Comparison of ENCODE assay signal across 24 cellular contexts in the genomic region with DNA sequence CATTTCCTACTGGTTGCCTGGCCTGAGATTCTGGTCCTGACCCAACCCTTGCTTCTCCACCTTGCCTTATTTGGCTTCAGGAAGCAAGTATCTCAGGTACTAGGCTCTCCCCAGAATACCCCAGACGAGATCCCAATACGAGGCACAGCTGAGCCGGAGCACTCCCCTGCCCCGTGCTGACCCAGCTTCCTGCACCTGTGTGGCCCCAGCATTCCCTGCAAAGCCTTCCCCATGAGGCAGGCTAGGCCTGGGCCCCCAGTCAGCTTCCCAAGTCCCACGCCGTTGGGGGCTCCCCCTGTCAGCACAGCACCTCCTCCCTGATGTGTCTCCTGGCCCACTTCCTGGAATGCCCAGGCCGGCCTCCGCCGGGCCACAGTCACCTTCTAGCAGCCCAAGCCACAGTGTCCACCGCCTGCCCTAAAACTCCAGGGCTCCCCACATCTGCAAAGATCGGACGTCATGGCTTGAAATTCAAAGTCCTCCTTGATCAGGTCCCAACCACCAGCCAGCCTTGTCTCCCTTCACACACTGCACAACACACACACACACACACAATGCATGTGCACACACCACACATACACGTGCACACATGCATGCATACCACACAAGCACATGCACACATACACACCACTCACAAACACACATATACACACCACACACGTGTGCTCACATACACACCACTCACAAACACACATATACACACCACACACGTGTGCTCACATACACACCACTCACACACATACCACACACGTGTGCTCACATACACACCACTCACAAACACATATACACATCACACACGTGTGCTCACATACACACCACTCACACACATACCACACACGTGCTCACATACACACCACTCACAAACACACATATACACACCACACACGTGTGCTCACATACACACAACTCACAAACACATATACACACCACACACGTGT.
DNase-seq lines count a peak whose midpoint lies in the region; FAIRE-seq and TF ChIP-seq lines count a peak whose summit lies in the region.
"Had no signal": no experiment of that assay in that cellular context is flagged by ENCODE, and none has a peak within 500 bp of the region (broad histone marks: within the 10 kb centered on the region; RNA-seq: fewer than 3 reads in every experiment).

No MANE protein-coding gene starts in this region.

- H3K36me3 Mint-ChIP-seq in H9 (ENCODE audit: insufficient read depth in 1 of 3, low read depth in 3 of 3) = no peaks in the 10 kb centered on the region
- H3K36me3 Mint-ChIP-seq: CD4-positive, CD25-positive, alpha-beta regulatory T cell had no signal

- peaks cover 16% of the 10 kb centered on the region for H3K27me3 Mint-ChIP-seq in H9 (ENCODE audit: low read depth)

- H2BK120ac ChIP-seq in H9 (ENCODE audit: low read depth, low read length, poor library complexity, severe bottlenecking) (no peak overlapping the region), H1 (replicated peaks; ENCODE audit: low read depth, low read length) (no peak overlapping the region), neuronal stem cell (ENCODE audit: low read depth, low read length) (no peak overlapping the region)

- H3K18ac ChIP-seq in H9 (ENCODE audit: insufficient read length, low read depth, low read length) (peak overlapping the region; percentile 81), H1 (ENCODE audit: extremely low read depth, low read length) (no peak overlapping the region), neuronal stem cell (ENCODE audit: low read length) (peak overlapping the region; percentile 82)

- no peak for DNase-seq in GM12891 (ENCODE audit: insufficient read length, low spot score)
- no peak for DNase-seq in H9
- DNase-seq in H1 (ENCODE audit: low read depth in 1 of 2, low spot score in 2 of 2) = no peak
- DNase-seq in neuronal stem cell (ENCODE audit: low spot score) = no peak
- DNase-seq in ecto neural progenitor cell (ENCODE audit: low spot score) = no peak
- DNase-seq in ACHN = no peak
- DNase-seq in SKM-1 treated with dmso at 0.1 percent for 144 hours (lab: John Stamatoyannopoulos, UW; ENCODE audit: unreplicated experiment) = no peak
- DNase-seq in osteoblast (ENCODE audit: insufficient read length, low spot score, missing footprints) = no peak
- DNase-seq: CD4-positive, CD25-positive, alpha-beta regulatory T cell; EL; GF-D8; HCEC 1CT; IMR-90; NCI-H1105 treated with DMSO at 0.1 percent for 48 hours; NCI-H1694; NCI-H2081; NCI-H2171; NCI-H345; NCI-H524; NCI-H774; NK-92 treated with Interleukin-12 subunit alpha and Interleukin-12 subunit beta, amount 100 ng/mL, for 24 hours; SIG-M5 had no signal

- CTCF ChIA-PET in H1 (lab: Charles Lee; ENCODE audit: partially characterized antibody) = interaction anchor here (1.0 kb wide), 1 partner anchor 98 kb away, joined by 3 read pairs; no protein-coding TSS in a partner anchor

- H3K9me3 ChIP-seq in H9 (ENCODE audit: control insufficient read depth, low read depth, low read length) (no peaks in the 10 kb centered on the region), H1 (ENCODE audit: insufficient read depth in 2 of 2, low read depth in 1 of 2, low read length in 1 of 2) (peaks cover 20 to 45% of the 10 kb centered on the region in 2 experiments; a peak in 3 of 4 replicates), neuronal stem cell (replicated peaks in 1 of 2; ENCODE audit: control insufficient read depth in 2 of 2, insufficient read depth in 1 of 2, low read depth in 1 of 2, low read length in 2 of 2) (peaks cover 0 to 10% of the 10 kb centered on the region in 2 donors), osteoblast (ENCODE audit: low read depth, low read length) (no peaks in the 10 kb centered on the region)

- H4K5ac ChIP-seq in H9 (ENCODE audit: insufficient read length, low read depth, low read length) (peak overlapping the region; percentile 10), H1 (ENCODE audit: insufficient read length, low read depth, low read length) (no peak overlapping the region)

- H4K20me1 ChIP-seq in H9 (ENCODE audit: control insufficient read depth, insufficient read depth, insufficient read length) (no peaks in the 10 kb centered on the region), H1 (replicated peaks in 1 of 2; ENCODE audit: control insufficient read depth in 1 of 2, insufficient read depth in 2 of 2, low read length in 2 of 2) (no peaks in the 10 kb centered on the region), osteoblast (ENCODE audit: insufficient read depth, low read length) (no peaks in the 10 kb centered on the region)

- in situ Hi-C loops in ACHN (cut with HindIII; ENCODE audit: low pct_ligation_motif_present, low pct_unique_long_range_greater_than_20kb, low sequenced_read_pairs) = no loop called here

- H2AFZ ChIP-seq in H9 (ENCODE audit: low read length) (no peak overlapping the region), H1 (ENCODE audit: low read length) (no peak overlapping the region), neuronal stem cell (ENCODE audit: low read length) (no peak overlapping the region), osteoblast (ENCODE audit: low read length) (no peak overlapping the region)

- H2BK15ac ChIP-seq in H9 (ENCODE audit: low read depth, low read length) (no peak overlapping the region), H1 (ENCODE audit: low read length) (no peak overlapping the region; the same call in 1 of the 2 replicates), neuronal stem cell (ENCODE audit: low read length) (no peak overlapping the region)

- no peaks in the 10 kb centered on the region for H3K23me2 ChIP-seq in H9 (ENCODE audit: insufficient read length, low read depth, low read length, poor library complexity, severe bottlenecking)
- peaks cover 7% of the 10 kb centered on the region; the same call in 1 of the 2 replicates for H3K23me2 ChIP-seq in H1 (ENCODE audit: low read depth, low read length)

- H3K4ac ChIP-seq in H9 (ENCODE audit: low read depth, low read length) (no peak overlapping the region), H1 (replicated peaks; ENCODE audit: insufficient read length, low read depth, low read length) (no peak overlapping the region), neuronal stem cell (ENCODE audit: low read length) (no peak overlapping the region)

- H3K9me3 Mint-ChIP-seq in H9 = peaks cover 0 to 15% of the 10 kb centered on the region in 2 experiments; a peak in 1 of 5 replicates
- H3K9me3 Mint-ChIP-seq: CD4-positive, CD25-positive, alpha-beta regulatory T cell had no signal

- H3K27ac ChIP-seq in H9 (ENCODE audit: insufficient read length, low read depth, low read length) (no peak overlapping the region), H1 (ENCODE audit: low read depth, low read length) (no peak overlapping the region), neuronal stem cell (replicated peaks; ENCODE audit: low read length) (no peak overlapping the region), osteoblast (ENCODE audit: low read depth, low read length) (no peak overlapping the region)

- TF ChIP-seq EP300 in H1 (IDR thresholded peaks at IDR 0.05; ENCODE audit: borderline replicate concordance in 1 of 2, low read depth in 2 of 2, low read length in 2 of 2) = no peak

- H3K9ac ChIP-seq in H9 (ENCODE audit: extremely low read depth, insufficient read length, low read length) = no peak overlapping the region
- H3K9ac ChIP-seq in H1 (replicated peaks in 1 of 4; ENCODE audit: extremely low read depth in 1 of 4, low read depth in 3 of 4, low read length in 3 of 4) = no peak overlapping the region; a peak in 1 of 7 replicates
- H3K9ac ChIP-seq in neuronal stem cell (ENCODE audit: low read depth, low read length, poor library complexity) = no peak overlapping the region

- H3K27me3 ChIP-seq in H9 (ENCODE audit: insufficient read depth, low read length) (no peaks in the 10 kb centered on the region), H1 (replicated peaks in 1 of 4; ENCODE audit: control insufficient read depth in 3 of 4, extremely low read depth in 1 of 4, insufficient read depth in 3 of 4, low read length in 3 of 4) (no peaks in the 10 kb centered on the region), neuronal stem cell (ENCODE audit: control insufficient read depth in 3 of 3, insufficient read depth in 3 of 3, low read depth in 1 of 3, low read length in 3 of 3) (no peaks in the 10 kb centered on the region), osteoblast (ENCODE audit: insufficient read depth, low read length) (no peaks in the 10 kb centered on the region)

- no peak overlapping the region for H3K27ac Mint-ChIP-seq in H9
- H3K27ac Mint-ChIP-seq: B cell; CD4-positive, CD25-positive, alpha-beta regulatory T cell had no signal

- TF ChIP-seq CTCF in H9 (conservative IDR thresholded peaks at IDR 0.05) (no peak), H1 (IDR thresholded peaks at IDR 0.05; ENCODE audit: control extremely low read depth in 1 of 3, insufficient read depth in 1 of 3, low read depth in 1 of 3, low read length in 3 of 3) (no peak), osteoblast (IDR thresholded peaks at IDR 0.05; ENCODE audit: extremely low read depth, low read depth, low read length) (no peak)

- no peak overlapping the region for H3K23ac ChIP-seq in H9 (ENCODE audit: insufficient read length, low read depth, low read length)
- no peak overlapping the region for H3K23ac ChIP-seq in H1 (ENCODE audit: insufficient read length)
- peak overlapping the region; percentile 37 for H3K23ac ChIP-seq in neuronal stem cell (ENCODE audit: low read depth, low read length, poor library complexity)

- no peak for TF ChIP-seq RAD21 in H1 (IDR thresholded peaks at IDR 0.05 in 1 of 2, conservative IDR thresholded peaks at IDR 0.05 in 1 of 2; ENCODE audit: low read depth in 2 of 2, low read length in 2 of 2)

- H2BK20ac ChIP-seq in H9 (ENCODE audit: low read depth, low read length, poor library complexity, severe bottlenecking) (no peak overlapping the region), H1 (ENCODE audit: low read length) (no peak overlapping the region)

- H3K36me3 ChIP-seq in H1 (ENCODE audit: control insufficient read depth in 2 of 4, insufficient read depth in 4 of 4, low read length in 3 of 4) = no peaks in the 10 kb centered on the region; a peak in 1 of 8 replicates
- peaks cover 0 to 3% of the 10 kb centered on the region in 2 donors for H3K36me3 ChIP-seq in neuronal stem cell (replicated peaks in 1 of 2; ENCODE audit: control insufficient read depth in 2 of 2, insufficient read depth in 2 of 2, low read length in 2 of 2)
- no peaks in the 10 kb centered on the region for H3K36me3 ChIP-seq in osteoblast (ENCODE audit: insufficient read depth, low read length)

- 100% methylated on average over 4 of the region's 20 CpGs for WGBS in H9 (ENCODE audit: extremely low coverage, insufficient read length, low lambda C conversion rate)
- 84% methylated on average over 20 of the region's 20 CpGs; no CpG with 5 or more reads in 1 of the 2 experiments for WGBS in H1 (ENCODE audit: extremely low coverage in 1 of 2, insufficient coverage in 1 of 2, insufficient read length in 1 of 2, insufficient replicate concordance in 2 of 2, low coverage in 1 of 2, low lambda C conversion rate in 2 of 2, missing lambda C conversion rate in 1 of 2), 2 experiments
- 100% methylated on average over 4 of the region's 20 CpGs; no CpG with 5 or more reads in 1 of the 2 donors for WGBS in neuronal stem cell (ENCODE audit: extremely low coverage in 2 of 2, insufficient read length in 2 of 2, insufficient replicate concordance in 1 of 2), 2 donors

- peak; percentile 72 for FAIRE-seq in GM12891 (lab: Jason Lieb, UNC)
- no peak for FAIRE-seq in H1 (lab: Jason Lieb, UNC)
- FAIRE-seq: A204.1 had no signal

- no peak overlapping the region for H3K4me3 Mint-ChIP-seq in H9
- H3K4me3 Mint-ChIP-seq: B cell; CD4-positive, CD25-positive, alpha-beta regulatory T cell had no signal

- no peaks in the 10 kb centered on the region for H3K79me2 ChIP-seq in H9 (ENCODE audit: insufficient read depth, low read length)
- H3K79me2 ChIP-seq in H1 (ENCODE audit: control insufficient read depth in 1 of 2, insufficient read depth in 2 of 2, low read length in 2 of 2) = peaks cover 0 to 3% of the 10 kb centered on the region in 2 experiments; a peak in 2 of 4 replicates
- H3K79me2 ChIP-seq in osteoblast (ENCODE audit: insufficient read depth, low read length) = no peaks in the 10 kb centered on the region

- no peak overlapping the region for H2BK12ac ChIP-seq in H9 (ENCODE audit: insufficient read length, low read depth, low read length)
- H2BK12ac ChIP-seq in H1 (ENCODE audit: low read depth, low read length) = peak overlapping the region; percentile 39; the same call in 1 of the 2 replicates
- no peak overlapping the region for H2BK12ac ChIP-seq in neuronal stem cell (ENCODE audit: low read length)

- H3K56ac ChIP-seq in H9 (ENCODE audit: insufficient read length, low read depth, low read length) (no peak overlapping the region), H1 (replicated peaks; ENCODE audit: insufficient read length, low read depth, low read length) (no peak overlapping the region)

- no peak overlapping the region for H3K4me3 ChIP-seq in H1 (ENCODE audit: extremely low read depth in 1 of 4, insufficient read depth in 2 of 4, low read depth in 3 of 4, low read length in 4 of 4)
- peak overlapping the region in 1 of 2 donors; percentile 15 for H3K4me3 ChIP-seq in neuronal stem cell (ENCODE audit: low read length in 2 of 2)
- H3K4me3 ChIP-seq in osteoblast (ENCODE audit: insufficient read depth, low read length) = no peak overlapping the region

- POLR2A ChIA-PET in H1 (lab: Charles Lee; ENCODE audit: partially characterized antibody) = no interaction called here

- no peak overlapping the region for H2AK5ac ChIP-seq in H9 (ENCODE audit: insufficient read length, low read length)
- no peak overlapping the region for H2AK5ac ChIP-seq in H1 (ENCODE audit: low read depth, low read length)
- no peak overlapping the region for H2AK5ac ChIP-seq in neuronal stem cell (ENCODE audit: low read depth, low read length)

- no peak overlapping the region for H4K8ac ChIP-seq in H9 (replicated peaks; ENCODE audit: insufficient read length, low read depth, low read length)
- H4K8ac ChIP-seq in H1 (ENCODE audit: extremely low read depth, insufficient read depth, low read length) = peak overlapping the region; percentile 45; the same call in 1 of the 2 replicates
- no peak overlapping the region for H4K8ac ChIP-seq in neuronal stem cell (ENCODE audit: low read depth, low read length)

- H4K91ac ChIP-seq in H9 (ENCODE audit: insufficient read length, low read depth, low read length) = no peak overlapping the region
- no peak overlapping the region for H4K91ac ChIP-seq in H1 (replicated peaks; ENCODE audit: insufficient read length, low read length)
- H4K91ac ChIP-seq in neuronal stem cell (ENCODE audit: low read depth, low read length, poor library complexity) = no peak overlapping the region

- no peaks in the 10 kb centered on the region for H3K79me1 ChIP-seq in H9 (ENCODE audit: insufficient read depth, low read depth, low read length, poor library complexity, severe bottlenecking)
- H3K79me1 ChIP-seq in H1 (ENCODE audit: low read depth, low read length) = no peaks in the 10 kb centered on the region
- no peaks in the 10 kb centered on the region for H3K79me1 ChIP-seq in neuronal stem cell (ENCODE audit: low read depth, low read length)

- no peak overlapping the region for H3K4me2 ChIP-seq in H9 (ENCODE audit: insufficient read depth, insufficient read length, low read length)
- no peak overlapping the region for H3K4me2 ChIP-seq in H1 (ENCODE audit: insufficient read depth in 1 of 2, low read depth in 2 of 2, low read length in 2 of 2)
- no peak overlapping the region for H3K4me2 ChIP-seq in neuronal stem cell (ENCODE audit: insufficient read depth, low read length, poor library complexity, severe bottlenecking)
- H3K4me2 ChIP-seq in osteoblast (ENCODE audit: insufficient read depth, low read length) = no peak overlapping the region

- peaks cover 7 to 16% of the 10 kb centered on the region in 2 experiments for H3K4me1 Mint-ChIP-seq in H9
- H3K4me1 Mint-ChIP-seq: B cell; CD4-positive, CD25-positive, alpha-beta regulatory T cell had no signal

- no peak overlapping the region for H3T11ph ChIP-seq in H9 (ENCODE audit: low read length)

- no peak for TF ChIP-seq POLR2A in GM12891 (IDR thresholded peaks at IDR 0.05; ENCODE audit: low read depth, low read length)
- no peak for TF ChIP-seq POLR2A in H1 (IDR thresholded peaks at IDR 0.05; ENCODE audit: control extremely low read depth in 1 of 2, low read depth in 2 of 2, low read length in 2 of 2)

- no peaks in the 10 kb centered on the region for H3K4me1 ChIP-seq in H9 (ENCODE audit: insufficient read depth, low read length)
- no peaks in the 10 kb centered on the region for H3K4me1 ChIP-seq in H1 (replicated peaks in 1 of 4; ENCODE audit: control insufficient read depth in 3 of 4, insufficient read depth in 4 of 4, low read length in 3 of 4)
- H3K4me1 ChIP-seq in neuronal stem cell (ENCODE audit: control insufficient read depth in 2 of 2, insufficient read depth in 1 of 2, low read depth in 1 of 2, low read length in 2 of 2) = peaks cover 0 to 5% of the 10 kb centered on the region in 2 donors
- no peaks in the 10 kb centered on the region for H3K4me1 ChIP-seq in osteoblast (ENCODE audit: insufficient read depth, low read length)

- no peak overlapping the region for H2BK5ac ChIP-seq in H9 (ENCODE audit: insufficient read length, low read length)
- H2BK5ac ChIP-seq in H1 (ENCODE audit: low read depth, low read length) = no peak overlapping the region; the same call in 1 of the 2 replicates
- no peak overlapping the region for H2BK5ac ChIP-seq in neuronal stem cell (ENCODE audit: low read length)

- no peak overlapping the region for H3K14ac ChIP-seq in H9 (ENCODE audit: insufficient read depth, low read length)
- no peak overlapping the region for H3K14ac ChIP-seq in H1 (ENCODE audit: insufficient read length)
- H3K14ac ChIP-seq in neuronal stem cell (ENCODE audit: low read length) = no peak overlapping the region
